Comparison of ENCODE assay signal across 27 cellular contexts in genomic region chr11:15912825-15913224, GRCh38.
DNase-seq lines count a peak whose midpoint lies in the region; ATAC-seq and TF ChIP-seq lines count a peak whose summit lies in the region.
"Had no signal": no experiment of that assay in that cellular context is flagged by ENCODE, and none has a peak within 500 bp of the region (broad histone marks: within the 10 kb centered on the region; RNA-seq: fewer than 3 reads in every experiment).

No MANE protein-coding gene starts in this region.

- H3K4me1 ChIP-seq in testis (no peaks in the 10 kb centered on the region), GM23248 (ENCODE audit: insufficient read depth) (no peaks in the 10 kb centered on the region)
- H3K4me1 ChIP-seq: BLaER1, colonic mucosa had no signal

- no peaks in the 10 kb centered on the region for H3K4me1 Mint-ChIP-seq in WTC11
- H3K4me1 Mint-ChIP-seq: activated CD4-positive, alpha-beta T cell treated with anti-CD3 and anti-CD28 coated beads, Interleukin-2, amount 10 ng/mL, durations not matched to agents 24 days and 14 days had no signal

- CTCF ChIA-PET in WTC11 (lab: Charles Lee), result interaction anchor here (0.8 to 1.2 kb wide), 2 partner anchors 174 to 701 kb away, joined by 3 to 4 read pairs; no protein-coding TSS in a partner anchor

- TF ChIP-seq CTCF in WTC11 (IDR thresholded peaks at IDR 0.05), result no peak
- no peak for TF ChIP-seq CTCF in omental fat pad (IDR thresholded peaks at IDR 0.05)
- TF ChIP-seq CTCF in testis (IDR thresholded peaks at IDR 0.05), result no peak

- POLR2A ChIA-PET in WTC11 (lab: Charles Lee), result no interaction called here

- no peak overlapping the region for H2AFZ ChIP-seq in GM23248

- H3F3A ChIP-seq in GM23248 (ENCODE audit: insufficient read depth), result no peaks in the 10 kb centered on the region

- no peak overlapping the region for H3K9ac ChIP-seq in GM23248
- H3K9ac ChIP-seq: BLaER1 had no signal

- no peak overlapping the region for H3K27ac Mint-ChIP-seq in WTC11
- H3K27ac Mint-ChIP-seq: activated CD4-positive, alpha-beta T cell treated with anti-CD3 and anti-CD28 coated beads, Interleukin-2, amount 10 ng/mL, durations not matched to agents 24 days and 14 days; T-helper 2 cell treated with Interferon-gamma antibody and Interleukin-4, amounts not matched to agents 5 μg/mL and 100 μg/mL, for 36 hours had no signal

- no peak overlapping the region for H3K4me3 ChIP-seq in testis
- H3K4me3 ChIP-seq in GM23248, result no peak overlapping the region
- H3K4me3 ChIP-seq: BLaER1, colonic mucosa had no signal

- H3K79me2 ChIP-seq in GM23248 (ENCODE audit: insufficient read depth), result no peaks in the 10 kb centered on the region

- H3K27me3 Mint-ChIP-seq in WTC11 (ENCODE audit: low read depth), result peaks cover 2% of the 10 kb centered on the region; the same call in 1 of the 2 replicates
- H3K27me3 Mint-ChIP-seq: activated CD4-positive, alpha-beta T cell treated with anti-CD3 and anti-CD28 coated beads, Interleukin-2, amount 10 ng/mL, durations not matched to agents 24 days and 14 days had no signal

- H3K36me3 Mint-ChIP-seq in WTC11, result no peaks in the 10 kb centered on the region

- TF ChIP-seq POLR2A in testis (IDR thresholded peaks at IDR 0.05), result no peak

- no peaks in the 10 kb centered on the region for H4K20me1 ChIP-seq in GM23248 (ENCODE audit: insufficient read depth)
- H4K20me1 ChIP-seq: BLaER1 had no signal

- intact Hi-C loops in testis (cut with DNase I; ENCODE audit: low total_unique reads), result no loop called here

- no peak overlapping the region for H3K4me3 Mint-ChIP-seq in WTC11
- H3K4me3 Mint-ChIP-seq: activated CD4-positive, alpha-beta T cell treated with anti-CD3 and anti-CD28 coated beads, Interleukin-2, amount 10 ng/mL, durations not matched to agents 24 days and 14 days; activated T-cell treated with anti-CD3 and anti-CD28 coated beads, Interleukin-2, amount 50 U/mL, for 4 hours; T-helper 2 cell treated with Interferon-gamma antibody and Interleukin-4, amounts not matched to agents 5 μg/mL and 100 μg/mL, for 36 hours had no signal

- no peaks in the 10 kb centered on the region for H3K9me3 ChIP-seq in testis
- no peaks in the 10 kb centered on the region for H3K9me3 ChIP-seq in GM23248 (ENCODE audit: low read depth)
- H3K9me3 ChIP-seq: BLaER1, colonic mucosa had no signal

- DNase-seq in EH (ENCODE audit: low read depth) (peak; percentile 27), WTC11 (ENCODE audit: low spot score) (no peak), iPS-NIHi11 (ENCODE audit: low spot score) (peak; percentile 37), omental fat pad (ENCODE audit: low spot score) (no peak), testis (no peak), NCI-H187 treated with DMSO at 0.1 percent for 48 hours (lab: John Stamatoyannopoulos, UW) (no peak), substantia nigra (lab: John Stamatoyannopoulos, UW) (no peak), GM23248 (no peak)
- DNase-seq: activated CD4-positive, alpha-beta T cell treated with anti-CD3 and anti-CD28 coated beads, Interleukin-2, amount 10 ng/mL, durations not matched to agents 24 days and 14 days; activated naive CD4-positive, alpha-beta T cell; activated T-cell treated with anti-CD3 and anti-CD28 coated beads, Interleukin-2, amount 50 U/mL, for 4 hours; brain microvascular endothelial cell; colonic mucosa; DMS79; effector memory CD4-positive, alpha-beta T cell; erythroblast; HCEC 1CT; kidney glomerular epithelial cell; mammary epithelial cell; MV-4-11; NCI-H1436 treated with DMSO at 0.1 percent for 48 hours; NCI-H2171; NCI-H524 treated with DMSO at 0.1 percent for 48 hours; PC-3; stimulated activated CD4-positive, alpha-beta T cell treated with anti-CD3 and anti-CD28 coated beads, Interleukin-2, amount 100 ng/mL, for 24 hours had no signal

- H3K9me2 ChIP-seq in GM23248 (ENCODE audit: insufficient read depth), result no peaks in the 10 kb centered on the region

- in situ Hi-C loops in GM23248 (cut with MboI), result no loop called here

- 72 to 96% methylated on average over 4 to 7 of the region's 7 CpGs for WGBS in testis, 2 donors
- WGBS in GM23248 (ENCODE audit: low coverage in 1 of 2, low lambda C conversion rate in 2 of 2, missing lambda C conversion rate in 2 of 2), 2 experiments, result 53 to 55% methylated on average over 7 of the region's 7 CpGs

- ATAC-seq in WTC11 (peak; percentile 51), omental fat pad (ENCODE audit: low FRiP score) (peak; percentile 51)
- ATAC-seq: activated T-cell treated with anti-CD3 and anti-CD28 coated beads, Interleukin-2, amount 50 U/mL, for 4 hours; PC-3 had no signal

- H3K27me3 ChIP-seq in testis (no peaks in the 10 kb centered on the region), GM23248 (replicated peaks; ENCODE audit: insufficient read depth) (peaks cover 8% of the 10 kb centered on the region)
- H3K27me3 ChIP-seq: BLaER1, brain microvascular endothelial cell, colonic mucosa had no signal

- no peaks in the 10 kb centered on the region for H3K9me3 Mint-ChIP-seq in WTC11
- H3K9me3 Mint-ChIP-seq: activated CD4-positive, alpha-beta T cell treated with anti-CD3 and anti-CD28 coated beads, Interleukin-2, amount 10 ng/mL, durations not matched to agents 24 days and 14 days; activated T-cell treated with anti-CD3 and anti-CD28 coated beads, Interleukin-2, amount 50 U/mL, for 4 hours; T-helper 2 cell treated with Interferon-gamma antibody and Interleukin-4, amounts not matched to agents 5 μg/mL and 100 μg/mL, for 36 hours had no signal

- H3K4me2 ChIP-seq in GM23248 (ENCODE audit: unreplicated experiment), result no peak overlapping the region
- H3K4me2 ChIP-seq: BLaER1 had no signal

- H3K27ac ChIP-seq in testis, result no peak overlapping the region
- H3K27ac ChIP-seq in substantia nigra (ENCODE audit: low read depth, low read length, poor library complexity, severe bottlenecking), result no peak overlapping the region
- no peak overlapping the region for H3K27ac ChIP-seq in GM23248
- H3K27ac ChIP-seq: BLaER1, brain microvascular endothelial cell, colonic mucosa had no signal

- H3K36me3 ChIP-seq in testis (ENCODE audit: low read depth, missing control alignments) (no peaks in the 10 kb centered on the region), GM23248 (ENCODE audit: low read depth) (no peaks in the 10 kb centered on the region)
- H3K36me3 ChIP-seq: BLaER1, brain microvascular endothelial cell, colonic mucosa had no signal

TF ChIP-seq in WTC11, 78 proteins besides CTCF, POLR2A, EP300 and RAD21 (continues in another document):
- TF ChIP-seq, protein P1, sequence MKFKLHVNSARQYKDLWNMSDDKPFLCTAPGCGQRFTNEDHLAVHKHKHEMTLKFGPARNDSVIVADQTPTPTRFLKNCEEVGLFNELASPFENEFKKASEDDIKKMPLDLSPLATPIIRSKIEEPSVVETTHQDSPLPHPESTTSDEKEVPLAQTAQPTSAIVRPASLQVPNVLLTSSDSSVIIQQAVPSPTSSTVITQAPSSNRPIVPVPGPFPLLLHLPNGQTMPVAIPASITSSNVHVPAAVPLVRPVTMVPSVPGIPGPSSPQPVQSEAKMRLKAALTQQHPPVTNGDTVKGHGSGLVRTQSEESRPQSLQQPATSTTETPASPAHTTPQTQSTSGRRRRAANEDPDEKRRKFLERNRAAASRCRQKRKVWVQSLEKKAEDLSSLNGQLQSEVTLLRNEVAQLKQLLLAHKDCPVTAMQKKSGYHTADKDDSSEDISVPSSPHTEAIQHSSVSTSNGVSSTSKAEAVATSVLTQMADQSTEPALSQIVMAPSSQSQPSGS (CRISPR knock-in tag; IDR thresholded peaks at IDR 0.05; ENCODE audit: borderline replicate concordance, low read depth), result no peak
- TF ChIP-seq E2F4 (CRISPR knock-in tag; IDR thresholded peaks at IDR 0.05; ENCODE audit: borderline replicate concordance, low read depth) (no peak), IRF1 (CRISPR knock-in tag; IDR thresholded peaks at IDR 0.05) (no peak), ZNF317 (CRISPR knock-in tag; IDR thresholded peaks at IDR 0.05; ENCODE audit: borderline replicate concordance, low read depth) (no peak), MLX (CRISPR knock-in tag; IDR thresholded peaks at IDR 0.05) (no peak), GRHL2 (CRISPR knock-in tag; IDR thresholded peaks at IDR 0.05; ENCODE audit: insufficient replicate concordance, severe bottlenecking) (no peak), GABPB1 (CRISPR knock-in tag; IDR thresholded peaks at IDR 0.05) (no peak)
- TF ChIP-seq, protein P2, sequence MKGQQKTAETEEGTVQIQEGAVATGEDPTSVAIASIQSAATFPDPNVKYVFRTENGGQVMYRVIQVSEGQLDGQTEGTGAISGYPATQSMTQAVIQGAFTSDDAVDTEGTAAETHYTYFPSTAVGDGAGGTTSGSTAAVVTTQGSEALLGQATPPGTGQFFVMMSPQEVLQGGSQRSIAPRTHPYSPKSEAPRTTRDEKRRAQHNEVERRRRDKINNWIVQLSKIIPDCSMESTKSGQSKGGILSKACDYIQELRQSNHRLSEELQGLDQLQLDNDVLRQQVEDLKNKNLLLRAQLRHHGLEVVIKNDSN (CRISPR knock-in tag; IDR thresholded peaks at IDR 0.05), result no peak

Comparison
In these comparisons a context has a peak if more than half of its experiments do, and no peak if none do; other contexts are left out.
1. DNase-seq: peak in EH (single experiment) and iPS-NIHi11 (single experiment); none in WTC11 (single experiment), omental fat pad (single experiment), testis (single experiment), NCI-H187 treated with DMSO at 0.1 percent for 48 hours (single experiment), substantia nigra (0 of 49) and GM23248 (single experiment).